8 cellular contexts compared by ENCODE assay signal in the genomic region with DNA sequence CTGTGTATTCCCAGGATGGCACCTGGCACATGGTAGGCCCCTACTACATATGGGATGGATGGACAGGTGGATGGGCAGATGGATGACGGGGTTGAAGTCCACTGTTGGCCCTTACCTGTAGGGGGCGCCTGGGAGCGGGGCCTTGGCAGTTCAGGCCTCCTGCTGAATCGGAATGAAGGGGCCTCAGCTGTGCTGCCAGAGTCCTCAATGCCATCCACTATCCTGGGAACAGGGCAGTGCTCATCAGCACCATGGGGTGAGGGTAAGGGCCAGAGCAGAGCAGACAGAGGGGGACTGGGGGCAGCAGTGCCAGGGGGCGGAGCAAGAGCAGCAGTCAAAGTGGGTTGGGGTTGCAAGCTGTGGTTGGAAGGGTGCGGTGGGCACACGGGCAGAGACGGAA. TPM values are rescaled to one million over a fixed set of nuclear protein-coding genes. Genes with fewer than 3 reads are reported as not detected.
DNase-seq lines count a peak whose midpoint lies in the region; ATAC-seq and TF ChIP-seq lines count a peak whose summit lies in the region.

No MANE protein-coding gene starts in this region.

- no peaks in the 10 kb centered on the region for H3K27me3 Mint-ChIP-seq in activated naive CD8-positive, alpha-beta T cell treated with anti-CD3 and anti-CD28 coated beads, Interleukin-2, amount 50 U/mL, for 24 hours
- peaks cover 3% of the 10 kb centered on the region for H3K27me3 Mint-ChIP-seq in neural crest cell (ENCODE audit: low read depth)

- H3K36me3 Mint-ChIP-seq in activated naive CD8-positive, alpha-beta T cell treated with anti-CD3 and anti-CD28 coated beads, Interleukin-2, amount 50 U/mL, for 24 hours (ENCODE audit: low read depth), result no peaks in the 10 kb centered on the region
- no peaks in the 10 kb centered on the region for H3K36me3 Mint-ChIP-seq in neural crest cell (ENCODE audit: low read depth)

- WGBS in gastroesophageal sphincter (ENCODE audit: low coverage in 1 of 2), 2 donors, result 26 to 72% methylated on average over 4 of the region's 8 CpGs

- peaks cover 6% of the 10 kb centered on the region for H3K27me3 ChIP-seq in gastroesophageal sphincter

- no peak overlapping the region for H3K27ac ChIP-seq in gastroesophageal sphincter

- TF ChIP-seq CTCF in LNCaP clone FGC (IDR thresholded peaks at IDR 0.05; ENCODE audit: control insufficient read depth, extremely low read depth, insufficient read depth) (0 out of 2 replicates have a peak, but pooled peaks have one; percentile 19), neural crest cell (conservative IDR thresholded peaks at IDR 0.05) (peak; percentile 50), gastroesophageal sphincter (IDR thresholded peaks at IDR 0.05) (no peak)

- no peak overlapping the region for H3K27ac Mint-ChIP-seq in activated naive CD8-positive, alpha-beta T cell treated with anti-CD3 and anti-CD28 coated beads, Interleukin-2, amount 50 U/mL, for 24 hours
- no peak overlapping the region for H3K27ac Mint-ChIP-seq in neural crest cell (ENCODE audit: unreplicated experiment)

- H3K4me1 Mint-ChIP-seq in activated naive CD8-positive, alpha-beta T cell treated with anti-CD3 and anti-CD28 coated beads, Interleukin-2, amount 50 U/mL, for 24 hours, result no peaks in the 10 kb centered on the region
- H3K4me1 Mint-ChIP-seq in neural crest cell, result peaks cover 15% of the 10 kb centered on the region

- TF ChIP-seq EP300 in gastroesophageal sphincter (IDR thresholded peaks at IDR 0.05), result no peak

- H3K4me3 ChIP-seq in LNCaP clone FGC (ENCODE audit: low read depth, low read length), result no peak overlapping the region
- H3K4me3 ChIP-seq in gastroesophageal sphincter, result no peak overlapping the region

- no peak for ATAC-seq in activated naive CD8-positive, alpha-beta T cell treated with anti-CD3 and anti-CD28 coated beads, Interleukin-2, amount 50 U/mL, for 24 hours
- ATAC-seq in GM18907 (IDR thresholded peaks at IDR 0.05; ENCODE audit: unreplicated experiment) (no peak), gastroesophageal sphincter (no peak), HG03460 (IDR thresholded peaks at IDR 0.05; ENCODE audit: unreplicated experiment) (no peak)

- H3K9me3 ChIP-seq in gastroesophageal sphincter, result no peaks in the 10 kb centered on the region

- H3K4me3 Mint-ChIP-seq in activated naive CD8-positive, alpha-beta T cell treated with anti-CD3 and anti-CD28 coated beads, Interleukin-2, amount 50 U/mL, for 24 hours, result no peak overlapping the region
- H3K4me3 Mint-ChIP-seq in neural crest cell, result no peak overlapping the region

- peak; percentile 25 for DNase-seq in ELR (ENCODE audit: low read depth)
- no peak for DNase-seq in LNCaP clone FGC (ENCODE audit: low read depth)
- peak; percentile 70 for DNase-seq in activated naive CD8-positive, alpha-beta T cell treated with anti-CD3 and anti-CD28 coated beads, Interleukin-2, amount 50 U/mL, for 24 hours
- DNase-seq in neural crest cell (ENCODE audit: low read depth, low spot score), result no peak
- DNase-seq in 8988T, result no peak

- H3K9me3 Mint-ChIP-seq in activated naive CD8-positive, alpha-beta T cell treated with anti-CD3 and anti-CD28 coated beads, Interleukin-2, amount 50 U/mL, for 24 hours, result no peaks in the 10 kb centered on the region
- H3K9me3 Mint-ChIP-seq in neural crest cell, result no peaks in the 10 kb centered on the region

- TF ChIP-seq POLR2A in gastroesophageal sphincter (IDR thresholded peaks at IDR 0.05), result no peak

- no peaks in the 10 kb centered on the region for H3K4me1 ChIP-seq in gastroesophageal sphincter

- H3K36me3 ChIP-seq in gastroesophageal sphincter, result no peaks in the 10 kb centered on the region

RNA-seq across cellular contexts. Expression of a gene that starts 8.3 kb away (rescaled TPM):
- 97.6 and 99.0 TPM in 2 replicates for total RNA-seq in neural crest cell
- 100 to 1,000 TPM in 3 of 4 donors, 10 to 100 TPM in 1; 91.7 to 122 (median 108) TPM for total RNA-seq in gastroesophageal sphincter

RNA-seq across cellular contexts. Expression of a gene that starts 17.8 kb away (rescaled TPM):
- total RNA-seq in neural crest cell (0.05 and 0.14 TPM in 2 replicates), gastroesophageal sphincter (under 1 TPM in 3 of 4 donors, not detected in 1; 0.16 to 0.27 (median 0.17) TPM)

RNA-seq across cellular contexts. Expression of a gene that starts 22.1 kb away (rescaled TPM):
- total RNA-seq in neural crest cell, result 0.47 TPM in 1 of 2 replicates, not detected in the other
- total RNA-seq in gastroesophageal sphincter, result not detected

RNA-seq across cellular contexts. Expression of a gene that starts 31.2 kb away (rescaled TPM):
- total RNA-seq in neural crest cell, result 8.4 and 8.8 TPM in 2 replicates
- total RNA-seq in gastroesophageal sphincter, result 10 to 100 TPM; 18.8 to 30.8 (median 21.8) TPM

RNA-seq across cellular contexts. Expression of a gene that starts 40.5 kb away (rescaled TPM):
- total RNA-seq in neural crest cell (0.16 and 0.40 TPM in 2 replicates), gastroesophageal sphincter (not detected)

Comparison
In these comparisons a context has a peak if more than half of its experiments do, and no peak if none do; other contexts are left out.
1. DNase-seq: peak in ELR (single experiment) and activated naive CD8-positive, alpha-beta T cell treated with anti-CD3 and anti-CD28 coated beads, Interleukin-2, amount 50 U/mL, for 24 hours (single experiment); none in LNCaP clone FGC (single experiment), neural crest cell (single experiment) and 8988T (single experiment).
2. CTCF ChIP-seq: peak in LNCaP clone FGC (single experiment) and neural crest cell (single experiment); none in gastroesophageal sphincter (0 of 4).